Comparison of ENCODE assay signal across 13 cellular contexts in genomic region chr2:429575-430254, GRCh38.
A peak's percentile ranks its signal among the peaks of the same experiment; 100 is the strongest.
DNase-seq lines count a peak whose midpoint lies in the region; ATAC-seq and TF ChIP-seq lines count a peak whose summit lies in the region.
"Had no signal": no experiment of that assay in that cellular context is flagged by ENCODE, and none has a peak within 500 bp of the region (broad histone marks: within the 10 kb centered on the region; RNA-seq: fewer than 3 reads in every experiment).

No MANE protein-coding gene starts in this region.

- in situ Hi-C loops in KBM-7 (cut with MboI; ENCODE audit: low pct_unique_long_range_greater_than_20kb, low sequenced_read_pairs), result no loop called here

- no peak overlapping the region for H2AFZ ChIP-seq in trophoblast cell (ENCODE audit: insufficient read depth, low read length, poor library complexity)

- no peak overlapping the region for H3K18ac ChIP-seq in trophoblast cell (ENCODE audit: low read length)
- no peak overlapping the region for H3K18ac ChIP-seq in mesendoderm (ENCODE audit: low read length)

- WGBS in trophoblast cell (ENCODE audit: extremely low coverage, insufficient coverage, insufficient read length), result no CpG with 5 or more reads among the region's 19 CpGs
- no CpG with 5 or more reads among the region's 19 CpGs for WGBS in mesendoderm (ENCODE audit: extremely low coverage, insufficient coverage, low lambda C conversion rate)

- no peak overlapping the region for H3K9ac ChIP-seq in trophoblast cell (ENCODE audit: low read length)
- no peak overlapping the region for H3K9ac ChIP-seq in mesendoderm (ENCODE audit: low read length)

- H3K27me3 Mint-ChIP-seq in activated naive CD4-positive, alpha-beta T cell treated with anti-CD3 and anti-CD28 coated beads, Interleukin-2, amount 10 ng/mL, durations not matched to agents 7 days and 5 days, result peaks cover 15% of the 10 kb centered on the region
- H3K27me3 Mint-ChIP-seq in activated T-cell treated with anti-CD3 and anti-CD28 coated beads, Interleukin-2, amount 50 U/mL, for 72 hours (ENCODE audit: low read depth), result no peaks in the 10 kb centered on the region

- H2BK15ac ChIP-seq in mesendoderm (replicated peaks; ENCODE audit: low read depth), result no peak overlapping the region

- H3K36me3 ChIP-seq in lower lobe of right lung (no peaks in the 10 kb centered on the region), trophoblast cell (ENCODE audit: control insufficient read depth in 1 of 2, insufficient read depth in 2 of 2, low read length in 2 of 2) (no peaks in the 10 kb centered on the region), mesendoderm (ENCODE audit: control insufficient read depth, insufficient read depth, low read length) (no peaks in the 10 kb centered on the region)

- no peaks in the 10 kb centered on the region for H3K79me1 ChIP-seq in trophoblast cell (ENCODE audit: low read length)
- H3K79me1 ChIP-seq in mesendoderm (ENCODE audit: low read length), result no peaks in the 10 kb centered on the region

- H4K5ac ChIP-seq in mesendoderm (ENCODE audit: low read length), result no peak overlapping the region

- H2BK12ac ChIP-seq in trophoblast cell (ENCODE audit: low read length), result no peak overlapping the region

- peak; percentile 56 for DNase-seq in activated naive CD4-positive, alpha-beta T cell treated with anti-CD3 and anti-CD28 coated beads, Interleukin-2, amount 10 ng/mL, durations not matched to agents 7 days and 5 days
- DNase-seq in activated naive CD4-positive, alpha-beta T cell treated with Interleukin-2 at 50 U/mL for 16 hours, result no peak
- peak; percentile 25 to 37 for DNase-seq in activated T-cell treated with anti-CD3 and anti-CD28 coated beads, Interleukin-2, amount 50 U/mL, for 72 hours
- no peak for DNase-seq in lower lobe of right lung
- DNase-seq in trophoblast cell, result no peak
- DNase-seq in mesendoderm, result no peak
- DNase-seq in cortex of kidney (lab: John Stamatoyannopoulos, UW), result no peak
- DNase-seq in KBM-7, result no peak
- DNase-seq: DMS79 treated with DMSO at 0.1 percent for 48 hours, MV-4-11, NCI-H446, posterior cingulate gyrus had no signal

- H3K36me3 Mint-ChIP-seq in activated naive CD4-positive, alpha-beta T cell treated with anti-CD3 and anti-CD28 coated beads, Interleukin-2, amount 10 ng/mL, durations not matched to agents 7 days and 5 days, result peaks cover 5% of the 10 kb centered on the region
- H3K36me3 Mint-ChIP-seq in activated T-cell treated with anti-CD3 and anti-CD28 coated beads, Interleukin-2, amount 50 U/mL, for 72 hours (ENCODE audit: insufficient read depth in 2 of 2), result peaks cover 0 to 2% of the 10 kb centered on the region in 2 donors
- H3K36me3 Mint-ChIP-seq: mesothelial cell of epicardium had no signal

- H2BK120ac ChIP-seq in trophoblast cell (ENCODE audit: insufficient read depth, low read length, poor library complexity) (no peak overlapping the region), mesendoderm (ENCODE audit: low read depth, low read length) (no peak overlapping the region)

- H3K79me2 ChIP-seq in trophoblast cell (ENCODE audit: control insufficient read depth, insufficient read depth, low read length, poor library complexity), result no peaks in the 10 kb centered on the region
- H3K79me2 ChIP-seq in mesendoderm (ENCODE audit: control insufficient read depth, insufficient read depth, low read length), result no peaks in the 10 kb centered on the region

- H4K8ac ChIP-seq in trophoblast cell (ENCODE audit: low read depth, low read length) (no peak overlapping the region), mesendoderm (ENCODE audit: low read depth, low read length) (no peak overlapping the region)

- H3K4me2 ChIP-seq in trophoblast cell (ENCODE audit: low read length), result no peak overlapping the region
- H3K4me2 ChIP-seq in mesendoderm (ENCODE audit: low read length), result no peak overlapping the region

- H3K4ac ChIP-seq in trophoblast cell (ENCODE audit: low read depth, low read length), result no peak overlapping the region
- H3K4ac ChIP-seq in mesendoderm (ENCODE audit: low read depth, low read length), result no peak overlapping the region

- TF ChIP-seq CTCF in lower lobe of right lung (IDR thresholded peaks at IDR 0.05), result no peak

- H3K56ac ChIP-seq in mesendoderm (ENCODE audit: low read length), result no peak overlapping the region

- peak overlapping the region; percentile 40 for H3K4me3 Mint-ChIP-seq in activated naive CD4-positive, alpha-beta T cell treated with anti-CD3 and anti-CD28 coated beads, Interleukin-2, amount 10 ng/mL, durations not matched to agents 7 days and 5 days
- peak overlapping the region; percentile 85 to 97 for H3K4me3 Mint-ChIP-seq in activated T-cell treated with anti-CD3 and anti-CD28 coated beads, Interleukin-2, amount 50 U/mL, for 72 hours
- H3K4me3 Mint-ChIP-seq: mesothelial cell of epicardium had no signal

- H3K4me3 ChIP-seq in lower lobe of right lung (no peak overlapping the region), trophoblast cell (ENCODE audit: low read depth, low read length) (no peak overlapping the region), mesendoderm (ENCODE audit: low read length) (no peak overlapping the region)

- H3K4me1 ChIP-seq in lower lobe of right lung, result no peaks in the 10 kb centered on the region
- no peaks in the 10 kb centered on the region for H3K4me1 ChIP-seq in trophoblast cell (ENCODE audit: control insufficient read depth in 1 of 2, insufficient read depth in 2 of 2, low read length in 2 of 2)
- peaks cover 1% of the 10 kb centered on the region for H3K4me1 ChIP-seq in mesendoderm (ENCODE audit: control insufficient read depth, low read depth, low read length)

- ATAC-seq in activated T-cell treated with anti-CD3 and anti-CD28 coated beads, Interleukin-2, amount 50 U/mL, for 72 hours (replicated peaks in 1 of 2), result peak; percentile 68 to 79
- ATAC-seq in lower lobe of right lung, result peak; percentile 40 to 47

- no peak overlapping the region for H4K91ac ChIP-seq in trophoblast cell (ENCODE audit: low read depth, low read length)

- CTCF ChIA-PET in activated naive CD4-positive, alpha-beta T cell treated with anti-CD3 and anti-CD28 coated beads, Interleukin-2, amount 10 ng/mL, durations not matched to agents 7 days and 5 days (lab: Charles Lee), result no interaction called here

- H2BK5ac ChIP-seq in trophoblast cell (ENCODE audit: low read depth, low read length, poor library complexity), result no peak overlapping the region
- H2BK5ac ChIP-seq in mesendoderm (ENCODE audit: low read length), result no peak overlapping the region

- intact Hi-C loops in lower lobe of right lung (cut with DNase I), result no loop called here

- no peak overlapping the region for H3K23ac ChIP-seq in trophoblast cell (ENCODE audit: low read length)
- H3K23ac ChIP-seq in mesendoderm (ENCODE audit: low read length), result no peak overlapping the region

- H3K9me3 ChIP-seq in lower lobe of right lung (no peaks in the 10 kb centered on the region), trophoblast cell (ENCODE audit: insufficient read depth, low read depth, low read length) (peaks cover 2% of the 10 kb centered on the region)

- H3K4me1 Mint-ChIP-seq in activated naive CD4-positive, alpha-beta T cell treated with anti-CD3 and anti-CD28 coated beads, Interleukin-2, amount 10 ng/mL, durations not matched to agents 7 days and 5 days, result peaks cover 30% of the 10 kb centered on the region
- peaks cover 22% of the 10 kb centered on the region for H3K4me1 Mint-ChIP-seq in activated T-cell treated with anti-CD3 and anti-CD28 coated beads, Interleukin-2, amount 50 U/mL, for 72 hours (ENCODE audit: low read depth)
- H3K4me1 Mint-ChIP-seq: mesothelial cell of epicardium had no signal

- no peaks in the 10 kb centered on the region for H3K27me3 ChIP-seq in lower lobe of right lung (ENCODE audit: low read depth)
- H3K27me3 ChIP-seq in trophoblast cell (ENCODE audit: insufficient read depth, low read length), result no peaks in the 10 kb centered on the region
- H3K27me3 ChIP-seq in mesendoderm (ENCODE audit: insufficient read depth, low read length, poor library complexity), result no peaks in the 10 kb centered on the region

- H2AK5ac ChIP-seq in trophoblast cell (ENCODE audit: low read length) (no peak overlapping the region), mesendoderm (ENCODE audit: low read length) (no peak overlapping the region)

- no peak overlapping the region for H3K14ac ChIP-seq in trophoblast cell (ENCODE audit: low read length)

- H3K27ac ChIP-seq in lower lobe of right lung (peak overlapping the region; percentile 34), trophoblast cell (ENCODE audit: low read depth, low read length) (no peak overlapping the region), mesendoderm (ENCODE audit: low read depth, low read length) (no peak overlapping the region)

- peak overlapping the region; percentile 82 for H3K27ac Mint-ChIP-seq in activated naive CD4-positive, alpha-beta T cell treated with anti-CD3 and anti-CD28 coated beads, Interleukin-2, amount 10 ng/mL, durations not matched to agents 7 days and 5 days
- H3K27ac Mint-ChIP-seq in activated T-cell treated with anti-CD3 and anti-CD28 coated beads, Interleukin-2, amount 50 U/mL, for 72 hours, result peak overlapping the region; percentile 97
- H3K27ac Mint-ChIP-seq: mesothelial cell of epicardium had no signal

- H3K9me3 Mint-ChIP-seq in activated naive CD4-positive, alpha-beta T cell treated with anti-CD3 and anti-CD28 coated beads, Interleukin-2, amount 10 ng/mL, durations not matched to agents 7 days and 5 days, result peaks cover 3% of the 10 kb centered on the region
- H3K9me3 Mint-ChIP-seq in activated T-cell treated with anti-CD3 and anti-CD28 coated beads, Interleukin-2, amount 50 U/mL, for 72 hours, result no peaks in the 10 kb centered on the region
- H3K9me3 Mint-ChIP-seq: mesothelial cell of epicardium had no signal

- no peak overlapping the region for H4K12ac ChIP-seq in trophoblast cell (ENCODE audit: low read depth, low read length)

Comparison
In these comparisons a context has a peak if more than half of its experiments do, and no peak if none do; other contexts are left out.
1. DNase-seq: peak in activated naive CD4-positive, alpha-beta T cell treated with anti-CD3 and anti-CD28 coated beads, Interleukin-2, amount 10 ng/mL, durations not matched to agents 7 days and 5 days (single experiment) and activated T-cell treated with anti-CD3 and anti-CD28 coated beads, Interleukin-2, amount 50 U/mL, for 72 hours (2 of 2); none in activated naive CD4-positive, alpha-beta T cell treated with Interleukin-2 at 50 U/mL for 16 hours (single experiment), lower lobe of right lung (single experiment), trophoblast cell (0 of 2), mesendoderm (single experiment), cortex of kidney (single experiment) and KBM-7 (single experiment).